ENCODE assay signal across 8 cellular contexts in the genomic region with DNA sequence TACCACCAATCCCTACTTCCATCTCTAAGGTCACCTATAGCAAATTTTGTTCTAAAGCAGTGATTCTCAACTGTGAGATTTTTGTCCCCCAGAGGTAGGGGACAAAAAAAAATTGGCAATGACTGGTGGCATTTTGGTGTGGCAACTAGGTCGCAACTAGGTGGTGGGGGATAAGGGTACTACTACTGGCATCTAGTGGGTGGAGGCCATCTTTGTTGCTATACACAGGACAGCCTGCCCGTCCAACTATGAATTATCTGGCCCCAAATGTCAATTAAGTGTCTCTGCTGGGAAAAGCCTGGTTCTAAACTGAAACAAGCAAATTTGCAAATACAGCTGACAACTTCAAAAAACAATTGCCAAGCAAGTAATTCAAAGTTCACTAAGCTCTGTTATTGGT. TPM values are rescaled to one million over a fixed set of nuclear protein-coding genes. Genes with fewer than 3 reads are reported as not detected.
A peak's percentile ranks its signal among the peaks of the same experiment; 100 is the strongest.
DNase-seq lines count a peak whose midpoint lies in the region; ATAC-seq, FAIRE-seq and TF ChIP-seq lines count a peak whose summit lies in the region.

No MANE protein-coding gene starts in this region.

- TF ChIP-seq RAD21 in GM12878 (IDR thresholded peaks at IDR 0.05; ENCODE audit: insufficient read depth, low read depth, low read length): no peak

- H2AFZ ChIP-seq in GM12878 (ENCODE audit: control insufficient read depth, low read depth, low read length): no peak overlapping the region; the same call in 1 of the 2 replicates

- peak overlapping the region; percentile 96 to 98 (median 96) for H3K4me3 Mint-ChIP-seq in IgD-negative memory B cell

- TF ChIP-seq POLR2A in GM12878 (IDR thresholded peaks at IDR 0.05; ENCODE audit: low read depth, low read length): no peak

- intact Hi-C loops in GM12878 (cut with micrococcal nuclease; ENCODE audit: unreplicated experiment): loop anchor here (5.0 kb wide), 1 partner anchor 88 kb away; a partner anchor contains a TSS

- H3K9ac ChIP-seq in GM12878 (ENCODE audit: control insufficient read depth, insufficient read depth, low read length): no peak overlapping the region; the same call in 1 of the 2 replicates

- POLR2A ChIA-PET in GM12878 (lab: Charles Lee): interaction anchor here (1.3 kb wide), 1 partner anchor 14 kb away, joined by 4 read pairs; no protein-coding TSS in a partner anchor

- 0 out of 2 replicates have a peak, but pooled peaks have one; percentile 2 for TF ChIP-seq CTCF in AG10803 (conservative IDR thresholded peaks at IDR 0.05; ENCODE audit: low read length)
- no peak for TF ChIP-seq CTCF in GM12878 (IDR thresholded peaks at IDR 0.05 in 2 of 3, conservative IDR thresholded peaks at IDR 0.05 in 1 of 3; ENCODE audit: control insufficient read depth in 2 of 3, extremely low read depth in 1 of 3, insufficient read depth in 1 of 3, low read depth in 3 of 3, low read length in 3 of 3)

- H3K9me3 ChIP-seq in GM12878 (replicated peaks; ENCODE audit: control insufficient read depth, insufficient read depth, low read length) (no peaks in the 10 kb centered on the region), mesodermal cell (ENCODE audit: control insufficient read depth, low read length) (no peaks in the 10 kb centered on the region)

- no peaks in the 10 kb centered on the region for H3K27me3 ChIP-seq in GM12878 (replicated peaks in 1 of 2; ENCODE audit: control insufficient read depth in 2 of 2, insufficient read depth in 2 of 2, low read length in 1 of 2)

- SMC1A ChIA-PET in GM12878 (lab: Charles Lee; ENCODE audit: uncharacterized antibody, unreplicated experiment): interaction anchor here (1.1 to 2.0 kb wide), 3 partner anchors 17 to 95 kb away, joined by 3 to 6 read pairs (median 5); no protein-coding TSS in a partner anchor

- no peaks in the 10 kb centered on the region for H4K20me1 ChIP-seq in GM12878 (ENCODE audit: control insufficient read depth, insufficient read depth)

- in situ Hi-C loops in GM12878 (cut with MboI): no loop called here

- peaks cover 13% of the 10 kb centered on the region for H3K79me2 ChIP-seq in GM12878 (ENCODE audit: control insufficient read depth, insufficient read depth, low read length)

- no peak for DNase-seq in AG10803 (ENCODE audit: low read depth)
- DNase-seq in GM12878 (ENCODE audit: low read depth, low spot score): no peak
- DNase-seq in HPDE6-E6E7 (ENCODE audit: extremely low spot score): no peak
- DNase-seq in HK-2 (ENCODE audit: unreplicated experiment): no peak
- no peak for DNase-seq in activated CD8-positive, alpha-beta memory T cell treated with anti-CD3 and anti-CD28 coated beads, Interleukin-2, amount 50 U/mL, for 48 hours

- H3K4me3 ChIP-seq in AG10803 (ENCODE audit: low read length) (peak overlapping the region; percentile 84), GM12878 (peak overlapping the region; percentile 99), mesodermal cell (ENCODE audit: extremely low read depth, insufficient read depth, low read length, poor library complexity, severe bottlenecking) (peak overlapping the region; percentile 88)

- peak overlapping the region; percentile 59 to 97 (median 93) for H3K27ac Mint-ChIP-seq in IgD-negative memory B cell

- RAD21 ChIA-PET in GM12878 (lab: Charles Lee; ENCODE audit: unreplicated experiment): interaction anchor here (2.6 kb wide), 1 partner anchor 24 kb away, joined by 13 read pairs; no protein-coding TSS in a partner anchor

- H3K4me1 ChIP-seq in GM12878 (ENCODE audit: control insufficient read depth, insufficient read depth, low read length) (peaks cover 13% of the 10 kb centered on the region), mesodermal cell (ENCODE audit: control insufficient read depth, insufficient read depth, low read length, poor library complexity, severe bottlenecking) (peaks cover 10% of the 10 kb centered on the region)

- peaks cover 0 to 7% of the 10 kb centered on the region in 2 experiments; a peak in 1 of 4 replicates for H3K36me3 ChIP-seq in GM12878 (ENCODE audit: control insufficient read depth in 2 of 2, insufficient read depth in 2 of 2, low read length in 1 of 2)
- peaks cover 31% of the 10 kb centered on the region for H3K36me3 ChIP-seq in mesodermal cell (ENCODE audit: control insufficient read depth, insufficient read depth, low read length)

- 45% methylated on average over 2 of the region's 2 CpGs for WGBS in GM12878 (ENCODE audit: insufficient coverage, insufficient replicate concordance, low lambda C conversion rate, missing lambda C conversion rate)
- 60 to 100% methylated on average over 1 to 2 of the region's 2 CpGs for WGBS in mesodermal cell (ENCODE audit: insufficient coverage in 2 of 2), 2 experiments

- FAIRE-seq in GM12878 (lab: Jason Lieb, UNC): no peak

- peaks cover 25 to 37% (median 34%) of the 10 kb centered on the region in 3 donors for H3K4me1 Mint-ChIP-seq in IgD-negative memory B cell

- H3K9me3 Mint-ChIP-seq in IgD-negative memory B cell: no peaks in the 10 kb centered on the region

- ATAC-seq in GM12878: peak; percentile 11; the same call in 1 of the 3 replicates
- no peak for ATAC-seq in HG02759 (IDR thresholded peaks at IDR 0.05; ENCODE audit: unreplicated experiment)

- H3K4me2 ChIP-seq in GM12878 (ENCODE audit: control insufficient read depth, insufficient read depth): peak overlapping the region; percentile 95

- H3K36me3 Mint-ChIP-seq in IgD-negative memory B cell: no peaks in the 10 kb centered on the region

- H3K27ac ChIP-seq in GM12878 (ENCODE audit: control insufficient read depth, insufficient read depth) (no peak overlapping the region), mesodermal cell (ENCODE audit: low read depth, low read length, severe bottlenecking) (no peak overlapping the region)

- CTCF ChIA-PET in GM12878 (lab: Yijun Ruan, JAX): interaction anchor here (0.8 to 1.4 kb wide), 3 partner anchors 9 to 139 kb away, joined by 3 read pairs; no protein-coding TSS in a partner anchor

- no peaks in the 10 kb centered on the region for H3K27me3 Mint-ChIP-seq in IgD-negative memory B cell

- BruUV-seq in GM12878 (replicated peaks; lab: Mats Ljungman, UMichigan): TSS peak; percentile 69

- no peak for TF ChIP-seq EP300 in GM12878 (IDR thresholded peaks at IDR 0.05; ENCODE audit: borderline replicate concordance in 1 of 2, control insufficient read depth in 1 of 2, low read depth in 2 of 2, low read length in 2 of 2)

TF ChIP-seq in GM12878, 131 proteins besides CTCF, POLR2A, EP300 and RAD21 (continues in another document):
- TF ChIP-seq, protein P1, sequence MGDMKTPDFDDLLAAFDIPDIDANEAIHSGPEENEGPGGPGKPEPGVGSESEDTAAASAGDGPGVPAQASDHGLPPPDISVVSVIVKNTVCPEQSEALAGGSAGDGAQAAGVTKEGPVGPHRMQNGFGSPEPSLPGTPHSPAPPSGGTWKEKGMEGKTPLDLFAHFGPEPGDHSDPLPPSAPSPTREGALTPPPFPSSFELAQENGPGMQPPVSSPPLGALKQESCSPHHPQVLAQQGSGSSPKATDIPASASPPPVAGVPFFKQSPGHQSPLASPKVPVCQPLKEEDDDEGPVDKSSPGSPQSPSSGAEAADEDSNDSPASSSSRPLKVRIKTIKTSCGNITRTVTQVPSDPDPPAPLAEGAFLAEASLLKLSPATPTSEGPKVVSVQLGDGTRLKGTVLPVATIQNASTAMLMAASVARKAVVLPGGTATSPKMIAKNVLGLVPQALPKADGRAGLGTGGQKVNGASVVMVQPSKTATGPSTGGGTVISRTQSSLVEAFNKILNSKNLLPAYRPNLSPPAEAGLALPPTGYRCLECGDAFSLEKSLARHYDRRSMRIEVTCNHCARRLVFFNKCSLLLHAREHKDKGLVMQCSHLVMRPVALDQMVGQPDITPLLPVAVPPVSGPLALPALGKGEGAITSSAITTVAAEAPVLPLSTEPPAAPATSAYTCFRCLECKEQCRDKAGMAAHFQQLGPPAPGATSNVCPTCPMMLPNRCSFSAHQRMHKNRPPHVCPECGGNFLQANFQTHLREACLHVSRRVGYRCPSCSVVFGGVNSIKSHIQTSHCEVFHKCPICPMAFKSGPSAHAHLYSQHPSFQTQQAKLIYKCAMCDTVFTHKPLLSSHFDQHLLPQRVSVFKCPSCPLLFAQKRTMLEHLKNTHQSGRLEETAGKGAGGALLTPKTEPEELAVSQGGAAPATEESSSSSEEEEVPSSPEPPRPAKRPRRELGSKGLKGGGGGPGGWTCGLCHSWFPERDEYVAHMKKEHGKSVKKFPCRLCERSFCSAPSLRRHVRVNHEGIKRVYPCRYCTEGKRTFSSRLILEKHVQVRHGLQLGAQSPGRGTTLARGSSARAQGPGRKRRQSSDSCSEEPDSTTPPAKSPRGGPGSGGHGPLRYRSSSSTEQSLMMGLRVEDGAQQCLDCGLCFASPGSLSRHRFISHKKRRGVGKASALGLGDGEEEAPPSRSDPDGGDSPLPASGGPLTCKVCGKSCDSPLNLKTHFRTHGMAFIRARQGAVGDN (IDR thresholded peaks at IDR 0.05): no peak
- TF ChIP-seq ZNF217 (IDR thresholded peaks at IDR 0.05) (no peak), WRNIP1 (IDR thresholded peaks at IDR 0.05; ENCODE audit: borderline replicate concordance, low read depth, low read length) (no peak), ZNF622 (IDR thresholded peaks at IDR 0.05) (no peak), HCFC1 (IDR thresholded peaks at IDR 0.05; ENCODE audit: low read length) (no peak)

RNA-seq across cellular contexts. Expression of a gene that starts 1.4 kb away (rescaled TPM):
- 15.5 TPM for polyA plus RNA-seq in IgD-negative memory B cell
- total RNA-seq in GM12878 (2013; cell fraction: nucleolus; rRNA removed): 48.5 and 55.2 TPM in 2 replicates
- 10.0 and 12.5 TPM in 2 replicates for total RNA-seq in GM12878 (2014; rRNA removed)
- total RNA-seq in GM12878 (2014; rRNA removed; fragmentation: Illumina TruSeq; extraction: Trizol): 11.9 and 12.1 TPM in 2 replicates
- total RNA-seq in GM12878 (2021): 12.5 and 13.6 TPM in 2 replicates
- 5.9 TPM for polyA plus RNA-seq in GM12878 (2011; ENCODE audit: low read depth)
- 11.8 and 13.3 TPM in 2 replicates for polyA plus RNA-seq in GM12878 (2011; rRNA removed)
- polyA plus RNA-seq in GM12878 (2011; cell fraction: cytosol; rRNA removed): 4.9 and 5.0 TPM in 2 replicates
- polyA plus RNA-seq in GM12878 (2011; cell fraction: nucleus; rRNA removed): 17.0 and 17.8 TPM in 2 replicates
- 7.5 and 7.8 TPM in 2 replicates for polyA plus RNA-seq in GM12878 (2012)
- 11.5 and 13.5 TPM in 2 replicates for polyA plus RNA-seq in GM12878 (2014; fragmentation: Illumina TruSeq; extraction: Trizol)
- 1 to 10 TPM; 1.9 to 3.6 TPM for polyA plus RNA-seq in GM12878 (2014; fragmentation: Nextera tagmentation; extraction: Ambion mirVana)
- 7.8 and 8.5 TPM in 2 replicates for polyA plus RNA-seq in GM12878 (2014; rRNA removed)
- polyA plus RNA-seq in GM12878 (2016; fragmentation: Nextera tagmentation; extraction: Ambion mirVana): 1 to 10 TPM; 5.3 to 7.5 TPM
- polyA minus RNA-seq in GM12878 (2011; rRNA and poly(A)+ RNA removed): 9.4 and 15.1 TPM in 2 replicates
- 3.6 and 3.7 TPM in 2 replicates for polyA minus RNA-seq in GM12878 (2011; cell fraction: cytosol; rRNA and poly(A)+ RNA removed)
- 20.8 and 27.6 TPM in 2 replicates for polyA minus RNA-seq in GM12878 (2011; cell fraction: nucleus; rRNA and poly(A)+ RNA removed)
- 13.5 TPM for polyA plus RNA-seq in mesodermal cell (2013, experiment 1 of 2)
- 14.5 TPM for polyA plus RNA-seq in mesodermal cell (2013, experiment 2 of 2)
